ENCODE assay signal across 19 cellular contexts in the genomic region with DNA sequence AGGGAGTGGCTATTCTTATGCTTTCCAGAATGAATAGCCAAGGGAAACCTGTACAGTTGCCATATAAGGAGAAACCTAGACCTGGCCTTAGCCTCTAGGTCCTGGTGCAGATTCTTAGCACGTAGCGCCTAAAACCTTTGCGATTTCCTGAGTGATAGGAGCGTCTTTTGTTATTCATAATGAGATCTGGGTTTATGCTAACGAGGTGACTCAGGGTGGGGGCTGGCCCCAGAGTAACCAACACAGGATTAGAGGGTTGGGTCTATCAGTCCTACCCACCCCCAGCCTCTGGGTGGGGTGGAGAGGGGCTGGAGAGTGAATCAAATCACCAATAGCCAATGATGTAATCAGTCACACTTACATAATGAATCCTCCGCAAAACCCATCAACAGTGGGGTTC.
DNase-seq lines count a peak whose midpoint lies in the region; ATAC-seq lines count a peak whose summit lies in the region.
"Had no signal": no experiment of that assay in that cellular context is flagged by ENCODE, and none has a peak within 500 bp of the region (broad histone marks: within the 10 kb centered on the region; RNA-seq: fewer than 3 reads in every experiment).

No MANE protein-coding gene starts in this region.

- H3K9me3 ChIP-seq in ES-I3 (ENCODE audit: control insufficient read depth, insufficient read depth, low read length), result peaks cover 5% of the 10 kb centered on the region; the same call in 1 of the 2 replicates
- H3K9me3 ChIP-seq: Peyer's patch had no signal

- peak; percentile 97 for ATAC-seq in activated T-helper 17 cell treated with anti-CD3 and anti-CD28 coated beads, Interleukin-2, amount 50 U/mL, for 72 hours (replicated peaks)
- ATAC-seq in naive B cell (ENCODE audit: low read depth in 2 of 2) (no peak), HG02642 (IDR thresholded peaks at IDR 0.05; ENCODE audit: poor library complexity, unreplicated experiment) (no peak)
- ATAC-seq: effector memory CD8-positive, alpha-beta T cell had no signal

- H3K9ac ChIP-seq in ES-I3 (ENCODE audit: low read depth, low read length), result peak overlapping the region; percentile 7; the same call in 1 of the 2 replicates

- H3K36me3 Mint-ChIP-seq in activated T-helper 17 cell treated with anti-CD3 and anti-CD28 coated beads, Interleukin-2, amount 50 U/mL, for 72 hours (ENCODE audit: low read depth), result peaks cover 2% of the 10 kb centered on the region
- H3K36me3 Mint-ChIP-seq in naive B cell, result peaks cover 8 to 17% of the 10 kb centered on the region in 2 donors

- peaks cover 12% of the 10 kb centered on the region for H3K4me1 Mint-ChIP-seq in activated T-helper 17 cell treated with anti-CD3 and anti-CD28 coated beads, Interleukin-2, amount 50 U/mL, for 72 hours
- H3K4me1 Mint-ChIP-seq in naive B cell, result peaks cover 12 to 22% (median 18%) of the 10 kb centered on the region in 3 donors

- peak; percentile 22 to 34 for DNase-seq in activated CD4-positive, alpha-beta T cell treated with anti-CD3 and anti-CD28 coated beads, Interleukin-2, amount 50 U/mL, for 48 hours
- DNase-seq in activated CD4-positive, alpha-beta T cell treated with anti-CD3 and anti-CD28 coated beads, Interleukin-2, amount 50 U/mL, for 1 hour, result no peak
- DNase-seq in naive B cell (no peak), NOMO-1 treated with DMSO at 0.1 percent for 48 hours (lab: John Stamatoyannopoulos, UW; ENCODE audit: unreplicated experiment) (no peak), NCI-H1092 (lab: John Stamatoyannopoulos, UW) (no peak)
- DNase-seq: activated CD4-positive, CD25-positive, alpha-beta regulatory T cell treated with anti-CD3 and anti-CD28 coated beads, Interleukin-2, amount 50 U/mL, for 72 hours; cerebellar nuclear complex; DMS53; effector memory CD8-positive, alpha-beta T cell; head of caudate nucleus; Karpas-422; NCI-H1092 treated with DMSO at 0.1 percent for 48 hours; NCI-H69; nephron progenitor cell; Peyer's patch had no signal

- peak overlapping the region; percentile 66 for H3K27ac Mint-ChIP-seq in activated T-helper 17 cell treated with anti-CD3 and anti-CD28 coated beads, Interleukin-2, amount 50 U/mL, for 72 hours
- H3K27ac Mint-ChIP-seq in naive B cell, result peak overlapping the region in 5 of 6 donors; percentile 15 to 79 (median 42)

- no peaks in the 10 kb centered on the region for H3K9me3 Mint-ChIP-seq in activated T-helper 17 cell treated with anti-CD3 and anti-CD28 coated beads, Interleukin-2, amount 50 U/mL, for 72 hours
- no peaks in the 10 kb centered on the region for H3K9me3 Mint-ChIP-seq in naive B cell
- H3K9me3 Mint-ChIP-seq: effector memory CD8-positive, alpha-beta T cell had no signal

- H3K4me3 Mint-ChIP-seq in activated T-helper 17 cell treated with anti-CD3 and anti-CD28 coated beads, Interleukin-2, amount 50 U/mL, for 72 hours, result peak overlapping the region; percentile 6
- H3K4me3 Mint-ChIP-seq in naive B cell, result no peak overlapping the region
- H3K4me3 Mint-ChIP-seq: effector memory CD8-positive, alpha-beta T cell; nephron progenitor cell had no signal

- H3K27me3 Mint-ChIP-seq in activated T-helper 17 cell treated with anti-CD3 and anti-CD28 coated beads, Interleukin-2, amount 50 U/mL, for 72 hours, result no peaks in the 10 kb centered on the region
- no peaks in the 10 kb centered on the region for H3K27me3 Mint-ChIP-seq in naive B cell
- H3K27me3 Mint-ChIP-seq: effector memory CD8-positive, alpha-beta T cell had no signal

- peaks cover 27% of the 10 kb centered on the region for H3K4me1 ChIP-seq in ES-I3 (ENCODE audit: insufficient read depth, low read length)
- H3K4me1 ChIP-seq: Peyer's patch, tibial nerve had no signal

- H3K36me3 ChIP-seq in ES-I3 (ENCODE audit: insufficient read depth, low read length), result peaks cover 10% of the 10 kb centered on the region; the same call in 1 of the 2 replicates
- H3K36me3 ChIP-seq: Peyer's patch had no signal

Comparison
In these comparisons a context has a peak if more than half of its experiments do, and no peak if none do; other contexts are left out.
1. DNase-seq: peak in activated CD4-positive, alpha-beta T cell treated with anti-CD3 and anti-CD28 coated beads, Interleukin-2, amount 50 U/mL, for 48 hours (2 of 2); none in activated CD4-positive, alpha-beta T cell treated with anti-CD3 and anti-CD28 coated beads, Interleukin-2, amount 50 U/mL, for 1 hour (single experiment), naive B cell (single experiment), NOMO-1 treated with DMSO at 0.1 percent for 48 hours (single experiment) and NCI-H1092 (single experiment).